ENCODE assay signal across 8 cellular contexts in the genomic region with DNA sequence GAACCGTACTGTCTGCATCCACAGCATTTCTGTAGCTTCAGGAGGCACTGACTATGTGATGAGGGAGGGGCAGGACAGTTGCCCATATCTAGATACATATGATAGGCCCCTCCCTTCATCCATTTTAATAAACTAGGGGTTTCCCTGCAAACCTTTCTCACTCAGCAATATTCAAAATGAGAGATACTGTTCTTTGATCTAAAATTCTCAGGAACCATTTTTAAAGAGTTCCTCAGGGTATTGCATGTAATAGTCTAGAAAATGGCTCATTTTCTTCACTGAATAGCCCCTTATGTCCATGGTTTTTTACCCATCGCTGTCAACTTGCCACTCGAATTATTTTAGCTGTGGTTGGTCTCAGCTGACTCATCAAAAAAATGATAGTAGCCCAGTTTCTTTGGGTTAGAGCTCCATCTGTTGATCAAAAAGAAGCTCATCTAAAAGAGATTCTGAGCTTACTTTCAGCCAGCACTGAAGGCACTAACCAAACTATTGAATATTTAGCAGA. TPM values are rescaled to one million over a fixed set of nuclear protein-coding genes. Genes with fewer than 3 reads are reported as not detected.
DNase-seq lines count a peak whose midpoint lies in the region; ATAC-seq and FAIRE-seq lines count a peak whose summit lies in the region.

No MANE protein-coding gene starts in this region.

- H3K36me3 Mint-ChIP-seq in activated T-helper 1 cell treated with anti-CD3 and anti-CD28 coated beads, Interleukin-12 subunit alpha, Interleukin-12 subunit beta, Interleukin-2, Interleukin-4 antibody, amounts not matched to agents 30 ng/mL and 10 ng/mL and 1 ng/mL, durations not matched to agents 14 hours and 24 hours and 36 hours (ENCODE audit: low read depth), result no peaks in the 10 kb centered on the region

- ATAC-seq in HG03354 (IDR thresholded peaks at IDR 0.05; ENCODE audit: poor library complexity, severe bottlenecking, unreplicated experiment) (no peak), HG02981 (IDR thresholded peaks at IDR 0.05; ENCODE audit: unreplicated experiment) (no peak)

- peaks cover 0 to 26% (median 7%) of the 10 kb centered on the region in 11 experiments; a peak in 13 of 22 replicates for H3K36me3 ChIP-seq in BLaER1 treated with 17β-estradiol and CSF1 and Interleukin-3, amounts not matched to agents 10 nM and 100 nM
- no peaks in the 10 kb centered on the region for H3K36me3 ChIP-seq in small intestine (ENCODE audit: control insufficient read depth in 2 of 2, insufficient read depth in 2 of 2, low read length in 2 of 2)

- FAIRE-seq in GM18507 (lab: Jason Lieb, UNC) (peak; percentile 81), small intestine (lab: Jason Lieb, UNC) (no peak)

- no peaks in the 10 kb centered on the region for H4K20me1 ChIP-seq in BLaER1 treated with 17β-estradiol and CSF1 and Interleukin-3, amounts not matched to agents 10 nM and 100 nM

- H3K4me3 Mint-ChIP-seq in activated T-helper 1 cell treated with anti-CD3 and anti-CD28 coated beads, Interleukin-12 subunit alpha, Interleukin-12 subunit beta, Interleukin-2, Interleukin-4 antibody, amounts not matched to agents 30 ng/mL and 10 ng/mL and 1 ng/mL, durations not matched to agents 14 hours and 24 hours and 36 hours, result no peak overlapping the region

- H3K9me3 ChIP-seq in BLaER1 treated with 17β-estradiol and CSF1 and Interleukin-3, amounts not matched to agents 10 nM and 100 nM (replicated peaks in 1 of 11), result no peaks in the 10 kb centered on the region
- H3K9me3 ChIP-seq in small intestine (ENCODE audit: control insufficient read depth, low read depth), result no peaks in the 10 kb centered on the region

- H3K27ac ChIP-seq in BLaER1 treated with 17β-estradiol and CSF1 and Interleukin-3, amounts not matched to agents 10 nM and 100 nM, result peak overlapping the region in 6 of 11 experiments; percentile 2 to 47 (median 9); a peak in 4 of 22 replicates
- no peak overlapping the region for H3K27ac ChIP-seq in small intestine (ENCODE audit: low read depth in 1 of 2, low read length in 1 of 2)

- peaks cover 4 to 8% (median 5%) of the 10 kb centered on the region in 10 experiments; a peak in 11 of 20 replicates for H3K4me1 ChIP-seq in BLaER1 treated with 17β-estradiol and CSF1 and Interleukin-3, amounts not matched to agents 10 nM and 100 nM
- H3K4me1 ChIP-seq in small intestine (ENCODE audit: control insufficient read depth in 2 of 2, insufficient read depth in 1 of 2, low read depth in 1 of 2, low read length in 1 of 2), result no peaks in the 10 kb centered on the region

- H3K4me1 Mint-ChIP-seq in activated T-helper 1 cell treated with anti-CD3 and anti-CD28 coated beads, Interleukin-12 subunit alpha, Interleukin-12 subunit beta, Interleukin-2, Interleukin-4 antibody, amounts not matched to agents 30 ng/mL and 10 ng/mL and 1 ng/mL, durations not matched to agents 14 hours and 24 hours and 36 hours (ENCODE audit: low read depth), result peaks cover 10% of the 10 kb centered on the region

- H3K27me3 Mint-ChIP-seq in activated T-helper 1 cell treated with anti-CD3 and anti-CD28 coated beads, Interleukin-12 subunit alpha, Interleukin-12 subunit beta, Interleukin-2, Interleukin-4 antibody, amounts not matched to agents 30 ng/mL and 10 ng/mL and 1 ng/mL, durations not matched to agents 14 hours and 24 hours and 36 hours (ENCODE audit: insufficient read depth), result no peaks in the 10 kb centered on the region

- peak overlapping the region in 3 of 11 experiments; percentile 3 to 32 (median 4); a peak in 1 of 22 replicates for H3K9ac ChIP-seq in BLaER1 treated with 17β-estradiol and CSF1 and Interleukin-3, amounts not matched to agents 10 nM and 100 nM

- DNase-seq in GM18507 (ENCODE audit: extremely low spot score, insufficient read length, low read depth), result peak; percentile 9
- DNase-seq in NCI-H446 (lab: John Stamatoyannopoulos, UW), result peak; percentile 25 to 69
- peak; percentile 8 for DNase-seq in activated T-helper 1 cell treated with anti-CD3 and anti-CD28 coated beads, Interleukin-12 subunit alpha, Interleukin-12 subunit beta, Interleukin-2, Interleukin-4 antibody, amounts not matched to agents 30 ng/mL and 10 ng/mL and 1 ng/mL, durations not matched to agents 14 hours and 24 hours and 36 hours (ENCODE audit: low spot score)
- peak; percentile 65 for DNase-seq in glomerular visceral epithelial cell (ENCODE audit: extremely low spot score)
- peak; percentile 78 for DNase-seq in small intestine

- WGBS in small intestine, 3 donors, result 28 to 34% (median 33%) methylated on average over 3 of the region's 3 CpGs

- H3K27ac Mint-ChIP-seq in activated T-helper 1 cell treated with anti-CD3 and anti-CD28 coated beads, Interleukin-12 subunit alpha, Interleukin-12 subunit beta, Interleukin-2, Interleukin-4 antibody, amounts not matched to agents 30 ng/mL and 10 ng/mL and 1 ng/mL, durations not matched to agents 14 hours and 24 hours and 36 hours, result no peak overlapping the region

- H3K27me3 ChIP-seq in BLaER1 treated with 17β-estradiol and CSF1 and Interleukin-3, amounts not matched to agents 10 nM and 100 nM, result no peaks in the 10 kb centered on the region
- H3K27me3 ChIP-seq in small intestine (ENCODE audit: control insufficient read depth in 2 of 2, insufficient read depth in 2 of 2, low read length in 2 of 2), result no peaks in the 10 kb centered on the region

- H3K9me3 Mint-ChIP-seq in activated T-helper 1 cell treated with anti-CD3 and anti-CD28 coated beads, Interleukin-12 subunit alpha, Interleukin-12 subunit beta, Interleukin-2, Interleukin-4 antibody, amounts not matched to agents 30 ng/mL and 10 ng/mL and 1 ng/mL, durations not matched to agents 14 hours and 24 hours and 36 hours, result no peaks in the 10 kb centered on the region

- H3K4me2 ChIP-seq in BLaER1 treated with 17β-estradiol and CSF1 and Interleukin-3, amounts not matched to agents 10 nM and 100 nM, result peak overlapping the region in 7 of 11 experiments; percentile 14 to 60 (median 38); a peak in 11 of 22 replicates

- H3K4me3 ChIP-seq in BLaER1 treated with 17β-estradiol and CSF1 and Interleukin-3, amounts not matched to agents 10 nM and 100 nM, result no peak overlapping the region; a peak in 1 of 20 replicates
- no peak overlapping the region for H3K4me3 ChIP-seq in small intestine (ENCODE audit: low read depth in 1 of 2, low read length in 2 of 2)

- intact Hi-C loops in activated T-helper 1 cell treated with anti-CD3 and anti-CD28 coated beads, Interleukin-12 subunit alpha, Interleukin-12 subunit beta, Interleukin-2, Interleukin-4 antibody, amounts not matched to agents 30 ng/mL and 10 ng/mL and 1 ng/mL, durations not matched to agents 14 hours and 24 hours and 36 hours (cut with micrococcal nuclease), result loop anchor here (1.0 to 10.0 kb wide), 8 partner anchors 43 to 462 kb away; a partner anchor contains a TSS

RNA-seq across cellular contexts. Expression of a gene that starts 37.0 kb away (rescaled TPM):
- total RNA-seq in activated T-helper 1 cell treated with anti-CD3 and anti-CD28 coated beads, Interleukin-12 subunit alpha, Interleukin-12 subunit beta, Interleukin-2, Interleukin-4 antibody, amounts not matched to agents 30 ng/mL and 10 ng/mL and 1 ng/mL, durations not matched to agents 14 hours and 24 hours and 36 hours, result not detected in 2 replicates
- polyA plus RNA-seq in small intestine, result under 1 TPM; 0.25 to 0.89 (median 0.54) TPM

RNA-seq across cellular contexts. Expression of a gene that starts 42.0 kb away (rescaled TPM):
- 14.7 and 15.3 TPM in 2 replicates for total RNA-seq in activated T-helper 1 cell treated with anti-CD3 and anti-CD28 coated beads, Interleukin-12 subunit alpha, Interleukin-12 subunit beta, Interleukin-2, Interleukin-4 antibody, amounts not matched to agents 30 ng/mL and 10 ng/mL and 1 ng/mL, durations not matched to agents 14 hours and 24 hours and 36 hours
- polyA plus RNA-seq in small intestine, result 1 to 10 TPM in 2 of 3 donors, under 1 TPM in 1; 0.89 to 4.1 (median 1.1) TPM

RNA-seq across cellular contexts. Expression of a gene that starts 42.5 kb away (rescaled TPM):
- 190 and 192 TPM in 2 replicates for total RNA-seq in activated T-helper 1 cell treated with anti-CD3 and anti-CD28 coated beads, Interleukin-12 subunit alpha, Interleukin-12 subunit beta, Interleukin-2, Interleukin-4 antibody, amounts not matched to agents 30 ng/mL and 10 ng/mL and 1 ng/mL, durations not matched to agents 14 hours and 24 hours and 36 hours
- polyA plus RNA-seq in small intestine, result 100 to 1,000 TPM in 2 of 3 donors, 10 to 100 TPM in 1; 69.6 to 143 (median 112) TPM

RNA-seq across cellular contexts. Expression of a gene that starts 52.3 kb away (rescaled TPM):
- total RNA-seq in activated T-helper 1 cell treated with anti-CD3 and anti-CD28 coated beads, Interleukin-12 subunit alpha, Interleukin-12 subunit beta, Interleukin-2, Interleukin-4 antibody, amounts not matched to agents 30 ng/mL and 10 ng/mL and 1 ng/mL, durations not matched to agents 14 hours and 24 hours and 36 hours, result 90.9 and 94.4 TPM in 2 replicates
- 10 to 100 TPM; 67.1 to 87.4 (median 68.6) TPM for polyA plus RNA-seq in small intestine

Comparison
In these comparisons a context has a peak if more than half of its experiments do, and no peak if none do; other contexts are left out.
1. H3K27ac ChIP-seq: peak in BLaER1 treated with 17β-estradiol and CSF1 and Interleukin-3, amounts not matched to agents 10 nM and 100 nM (6 of 11); none in small intestine (0 of 2).
2. DNase-seq: peak in every context shown above with its lines; median percentile 78 in small intestine; 65 in glomerular visceral epithelial cell; 47 in NCI-H446; 9 in GM18507; 8 in activated T-helper 1 cell treated with anti-CD3 and anti-CD28 coated beads, Interleukin-12 subunit alpha, Interleukin-12 subunit beta, Interleukin-2, Interleukin-4 antibody, amounts not matched to agents 30 ng/mL and 10 ng/mL and 1 ng/mL, durations not matched to agents 14 hours and 24 hours and 36 hours.